ENCODE assay signal across 24 cellular contexts in the genomic region with DNA sequence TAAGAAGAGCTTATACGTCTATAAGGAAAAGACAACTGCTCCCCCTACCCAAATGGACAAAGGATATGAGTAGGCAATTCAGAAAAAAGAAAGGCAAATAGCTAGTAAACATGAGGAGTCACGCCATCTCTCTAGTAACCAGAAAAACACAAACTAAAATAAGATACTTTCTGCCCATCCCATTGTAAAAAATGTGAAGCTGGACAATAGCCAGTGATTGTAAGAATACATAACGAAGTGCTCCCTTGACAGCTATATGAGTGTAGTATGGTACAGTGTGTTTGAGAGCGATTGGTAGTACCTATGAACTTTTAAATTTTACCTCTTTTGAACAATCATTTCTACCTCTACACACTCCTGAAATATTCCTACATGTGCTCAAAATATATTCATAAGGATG. TPM values are rescaled to one million over a fixed set of nuclear protein-coding genes. Genes with fewer than 3 reads are reported as not detected.
"Had no signal": no experiment of that assay in that cellular context is flagged by ENCODE, and none has a peak within 500 bp of the region (broad histone marks: within the 10 kb centered on the region; RNA-seq: fewer than 3 reads in every experiment).

No MANE protein-coding gene starts in this region.

- DNase-seq: esophagus squamous epithelium; head of caudate nucleus; kidney; left cardiac atrium; left ventricle myocardium inferior; lower lobe of right lung; mesendoderm; naive thymus-derived CD4-positive, alpha-beta T cell; nephron progenitor cell; right cardiac atrium; stimulated activated CD4-positive, alpha-beta T cell treated with anti-CD3 and anti-CD28 coated beads, Interleukin-4, amount 100 ng/mL, for 1 hour; stimulated activated CD8-positive, alpha-beta memory T cell treated with anti-CD3 and anti-CD28 coated beads, Interleukin-4, amount 100 ng/mL, for 48 hours; stimulated activated naive CD8-positive, alpha-beta T cell treated with anti-CD3 and anti-CD28 coated beads, Interleukin-15, Interleukin-2, amounts not matched to agents 100 U/mL and 50 U/mL, for 24 hours; thyroid gland; upper lobe of left lung; uterus had no signal

- H3K9me3 ChIP-seq: esophagus squamous epithelium, left ventricle myocardium inferior, lower lobe of right lung, suprapubic skin, thyroid gland, upper lobe of left lung, uterus had no signal

- H3K4me1 ChIP-seq: foreskin keratinocyte, uterus had no signal

- ATAC-seq: foreskin keratinocyte; left cardiac atrium; lower lobe of right lung; naive thymus-derived CD4-positive, alpha-beta T cell; right cardiac atrium; stimulated activated effector memory CD8-positive, alpha-beta T cell treated with anti-CD3 and anti-CD28 coated beads, Interleukin-12 subunit alpha, Interleukin-12 subunit beta, amount 100 ng/mL, for 72 hours; stimulated activated naive CD8-positive, alpha-beta T cell treated with anti-CD3 and anti-CD28 coated beads, Interleukin-15, Interleukin-2, amounts not matched to agents 100 U/mL and 50 U/mL, for 24 hours had no signal

- H3K4me3 ChIP-seq: esophagus squamous epithelium, hepatocyte, left ventricle myocardium inferior, lower lobe of right lung, smooth muscle cell, suprapubic skin, thyroid gland, upper lobe of left lung, uterus had no signal

- H3K27me3 ChIP-seq: hepatocyte, suprapubic skin, thyroid gland, upper lobe of left lung, uterus had no signal

- H3K36me3 ChIP-seq: esophagus squamous epithelium, left ventricle myocardium inferior, lower lobe of right lung, suprapubic skin, thyroid gland, upper lobe of left lung, uterus had no signal

- H3K79me2 ChIP-seq: hepatocyte had no signal

- H2AFZ ChIP-seq: hepatocyte had no signal

- H3K27ac ChIP-seq: esophagus squamous epithelium, foreskin keratinocyte, hepatocyte, left ventricle myocardium inferior, lower lobe of right lung, suprapubic skin, thyroid gland, upper lobe of left lung, uterus had no signal

- H3K4me2 ChIP-seq: hepatocyte, smooth muscle cell had no signal

RNA-seq across cellular contexts. Expression of a gene that starts 7.5 kb away (rescaled TPM):
- total RNA-seq: epithelial cell of proximal tubule; esophagus squamous epithelium; foreskin keratinocyte; hepatocyte; left cardiac atrium; left ventricle myocardium inferior; lower lobe of right lung; naive thymus-derived CD4-positive, alpha-beta T cell; osteocyte; posterior vena cava; right cardiac atrium; smooth muscle cell; suprapubic skin; thyroid gland; upper lobe of left lung; uterus had no signal
- polyA plus RNA-seq: foreskin keratinocyte; hepatocyte; naive thymus-derived CD4-positive, alpha-beta T cell; right cardiac atrium; smooth muscle cell had no signal
